36 cellular contexts compared by ENCODE assay signal in genomic region chr7:155260498-155260872, GRCh38.
"Had no signal": no experiment of that assay in that cellular context is flagged by ENCODE, and none has a peak within 500 bp of the region (broad histone marks: within the 10 kb centered on the region; RNA-seq: fewer than 3 reads in every experiment).

No MANE protein-coding gene starts in this region.

- ATAC-seq: activated CD4-positive, alpha-beta T cell treated with anti-CD3 and anti-CD28 coated beads for 36 hours; activated CD4-positive, CD25-positive, alpha-beta regulatory T cell treated with anti-CD3 and anti-CD28 coated beads, Interleukin-2, amount 50 U/mL, for 24 hours; activated naive CD4-positive, alpha-beta T cell treated with anti-CD3 and anti-CD28 coated beads, Interleukin-2, amount 50 U/mL, for 72 hours; activated T-cell treated with anti-CD3 and anti-CD28 coated beads, Interleukin-2, amount 50 U/mL, for 4 hours; activated T-cell treated with anti-CD3 and anti-CD28 coated beads, Interleukin-2, amount 50 U/mL, for 72 hours; activated T-helper 17 cell treated with anti-CD3 and anti-CD28 coated beads, Interleukin-2, amount 50 U/mL, for 72 hours; body of pancreas; WTC11 had no signal

- H3K27me3 ChIP-seq: adrenal gland, body of pancreas, brain microvascular endothelial cell, breast epithelium had no signal

- FAIRE-seq: astrocyte, TTC549 had no signal

- H3K36me3 ChIP-seq: adrenal gland, brain microvascular endothelial cell, breast epithelium had no signal

- DNase-seq: activated CD4-positive, alpha-beta memory T cell treated with anti-CD3 and anti-CD28 coated beads, Interleukin-2, amount 10 ng/mL, durations not matched to agents 7 days and 5 days; activated CD4-positive, alpha-beta T cell treated with anti-CD3 and anti-CD28 coated beads for 1 hour; activated CD4-positive, alpha-beta T cell treated with anti-CD3 and anti-CD28 coated beads for 36 hours; activated CD4-positive, alpha-beta T cell treated with anti-CD3 and anti-CD28 coated beads for 48 hours; activated CD4-positive, alpha-beta T cell treated with anti-CD3 and anti-CD28 coated beads, Interleukin-2, amount 10 ng/mL, durations not matched to agents 7 days and 5 days; activated CD4-positive, alpha-beta T cell treated with anti-CD3 and anti-CD28 coated beads, Interleukin-2, amount 50 U/mL, for 48 hours; activated CD4-positive, CD25-positive, alpha-beta regulatory T cell; activated CD8-positive, alpha-beta memory T cell treated with anti-CD3 and anti-CD28 coated beads, Interleukin-2, amount 50 U/mL, for 4 hours; activated effector memory CD4-positive, alpha-beta T cell treated with anti-CD3 and anti-CD28 coated beads, Interleukin-2, amount 50 U/mL, for 16 hours; activated gamma-delta T cell treated with Interleukin-2 at 50 U/mL for 16 hours; activated naive CD4-positive, alpha-beta T cell; activated naive CD4-positive, alpha-beta T cell treated with anti-CD3 and anti-CD28 coated beads for 36 hours; activated naive CD4-positive, alpha-beta T cell treated with anti-CD3 and anti-CD28 coated beads, Interleukin-2, amount 50 U/mL, for 16 hours; activated naive CD8-positive, alpha-beta T cell treated with anti-CD3 and anti-CD28 coated beads for 36 hours; activated T-cell treated with anti-CD3 and anti-CD28 coated beads for 4 hours; activated T-cell treated with anti-CD3 and anti-CD28 coated beads, Interleukin-2, amount 50 U/mL, for 1 hour; activated T-cell treated with anti-CD3 and anti-CD28 coated beads, Interleukin-2, amount 50 U/mL, for 4 hours; activated T-cell treated with anti-CD3 and anti-CD28 coated beads, Interleukin-2, amount 50 U/mL, for 72 hours; adrenal gland; amniotic stem cell; aorta; body of pancreas; brain microvascular endothelial cell; caudate nucleus; SW 1271; T-helper 1 cell; T-helper 2 cell; T-helper 9 cell had no signal

- H3K9me3 ChIP-seq: adrenal gland, body of pancreas, breast epithelium had no signal

- H3K27ac ChIP-seq: adrenal gland, body of pancreas, brain microvascular endothelial cell, breast epithelium, VCaP had no signal

- H3K4me3 ChIP-seq: adrenal gland, body of pancreas, breast epithelium had no signal

- H3K4me1 ChIP-seq: adrenal gland had no signal
